In the genomic region with DNA sequence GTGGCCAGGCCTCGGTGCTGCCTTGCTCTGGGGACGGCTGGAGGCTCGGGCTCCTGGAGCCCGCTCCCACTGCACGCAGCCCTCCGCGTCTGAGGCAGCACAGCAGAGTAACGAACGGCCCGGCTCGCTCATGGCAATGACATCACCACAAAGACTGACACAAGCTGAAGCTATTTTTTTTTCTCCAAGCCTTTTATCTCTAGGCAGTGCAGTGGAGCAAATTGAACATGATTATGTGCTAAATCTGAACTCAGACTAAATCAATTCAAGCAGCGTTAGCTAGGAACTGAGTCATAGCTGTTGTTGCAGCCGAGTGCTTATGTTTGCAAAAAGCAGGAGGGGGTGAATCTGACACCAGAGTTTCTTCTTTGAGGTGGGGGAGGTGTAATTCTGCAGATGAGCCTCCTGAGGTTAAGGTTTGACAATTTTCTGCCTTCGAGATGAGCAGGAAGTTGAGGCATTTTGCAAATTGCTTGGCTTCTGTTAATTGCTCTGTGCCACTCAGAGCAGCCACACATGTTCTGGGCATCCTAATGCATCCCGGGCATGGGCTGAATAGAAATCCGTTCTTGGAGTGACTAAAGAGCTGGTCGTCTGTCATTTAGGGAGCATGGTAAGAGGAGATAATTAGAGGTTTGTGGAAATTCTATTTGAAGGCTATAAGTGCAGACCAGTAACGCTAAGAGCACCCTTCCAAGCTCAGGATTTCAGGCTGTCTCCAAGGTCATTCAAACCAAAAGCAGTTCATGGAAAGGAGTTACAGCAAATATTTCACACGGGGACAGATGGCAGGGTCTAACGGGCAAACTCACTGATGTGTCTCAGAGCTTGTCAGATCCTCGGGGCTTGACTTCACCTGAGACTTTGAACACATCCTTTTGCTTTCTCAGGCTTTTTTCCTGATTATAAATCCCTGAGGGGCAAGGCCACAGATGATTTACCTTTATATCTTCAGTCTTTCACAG, we compare ENCODE assay signal across 8 cellular contexts.
DNase-seq lines count a peak whose midpoint lies in the region; ATAC-seq and TF ChIP-seq lines count a peak whose summit lies in the region.

No MANE protein-coding gene starts in this region.

- in situ Hi-C loops in KBM-7 (cut with MboI; ENCODE audit: low pct_unique_long_range_greater_than_20kb, low sequenced_read_pairs): no loop called here

- no peak for ATAC-seq in GM18858 (IDR thresholded peaks at IDR 0.05; ENCODE audit: unreplicated experiment)
- no peak for ATAC-seq in GM21786 (IDR thresholded peaks at IDR 0.05; ENCODE audit: unreplicated experiment)

- no peak for TF ChIP-seq CTCF in foreskin fibroblast (IDR thresholded peaks at IDR 0.05; ENCODE audit: low read depth, low read length)
- TF ChIP-seq CTCF in retinal pigment epithelial cell (conservative IDR thresholded peaks at IDR 0.05; ENCODE audit: low read depth, low read length): no peak

- H3K4me3 ChIP-seq in foreskin fibroblast (ENCODE audit: low read depth in 1 of 2, low read length in 2 of 2) (peak overlapping the region; percentile 52 to 70), retinal pigment epithelial cell (ENCODE audit: low read length) (no peak overlapping the region)

- DNase-seq in DMS53 (lab: John Stamatoyannopoulos, UW): peak; percentile 58
- no peak for DNase-seq in DMS53 treated with DMSO at 0.1 percent for 48 hours (lab: John Stamatoyannopoulos, UW; ENCODE audit: unreplicated experiment)
- peak; percentile 83 for DNase-seq in NCI-H748 treated with DMSO at 0.1 percent for 48 hours (lab: John Stamatoyannopoulos, UW)
- DNase-seq in foreskin fibroblast: peak; percentile 37 to 76
- peak; percentile 68 for DNase-seq in retinal pigment epithelial cell (ENCODE audit: low read depth)
- no peak for DNase-seq in KBM-7

Comparison
In these comparisons a context has a peak if more than half of its experiments do, and no peak if none do; other contexts are left out.
1. DNase-seq: peak in DMS53 (single experiment), NCI-H748 treated with DMSO at 0.1 percent for 48 hours (single experiment), foreskin fibroblast (2 of 2) and retinal pigment epithelial cell (single experiment); none in DMS53 treated with DMSO at 0.1 percent for 48 hours (single experiment) and KBM-7 (single experiment).